In the genomic region with DNA sequence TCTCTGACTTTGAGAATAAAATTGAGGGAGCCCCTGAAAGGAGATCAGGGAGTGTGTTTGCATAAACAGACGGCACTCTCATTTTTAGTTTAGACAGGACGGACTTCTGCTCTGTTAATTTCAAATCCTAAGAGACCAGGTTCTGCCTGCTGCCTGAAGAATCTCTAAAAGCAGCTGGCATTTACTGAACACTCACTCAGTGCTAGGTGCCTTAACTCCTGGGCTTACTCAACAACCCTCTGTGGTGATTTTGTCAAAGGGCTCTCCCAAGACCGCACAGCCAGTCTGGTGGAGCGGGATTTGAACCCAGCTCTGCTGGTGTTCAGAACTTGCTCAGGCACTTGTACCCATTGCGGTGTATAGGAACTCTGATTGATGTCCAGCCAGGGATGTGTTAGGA, we compare ENCODE assay signal across 10 cellular contexts. TPM values are rescaled to one million over a fixed set of nuclear protein-coding genes. Genes with fewer than 3 reads are reported as not detected.
A peak's percentile ranks its signal among the peaks of the same experiment; 100 is the strongest.
DNase-seq lines count a peak whose midpoint lies in the region; ATAC-seq, FAIRE-seq and TF ChIP-seq lines count a peak whose summit lies in the region.
"Had no signal": no experiment of that assay in that cellular context is flagged by ENCODE, and none has a peak within 500 bp of the region (broad histone marks: within the 10 kb centered on the region; RNA-seq: fewer than 3 reads in every experiment).

No MANE protein-coding gene starts in this region.

- DNase-seq in PC-3: no peak
- DNase-seq in endothelial cell of umbilical vein (ENCODE audit: low read depth, low spot score): no peak
- no peak for DNase-seq in gastrocnemius medialis
- no peak for DNase-seq in SK-N-DZ (ENCODE audit: low spot score)
- no peak for DNase-seq in D341Med (ENCODE audit: low spot score)
- DNase-seq: anterior cingulate cortex, Right ventricle myocardium superior had no signal

- H3K79me2 ChIP-seq in PC-3 (ENCODE audit: low read length) (peaks cover 67% of the 10 kb centered on the region), endothelial cell of umbilical vein (ENCODE audit: control insufficient read depth, insufficient read depth, low read length) (peaks cover 45% of the 10 kb centered on the region)

- CTCF ChIA-PET in PC-3 (lab: Charles Lee): no interaction called here
- CTCF ChIA-PET in endothelial cell of umbilical vein (lab: Charles Lee): interaction anchor here (0.6 to 6.4 kb wide), 6 partner anchors 8 to 166 kb away, joined by 3 to 108 read pairs (median 14); partner anchors contain the start of genes MORN3 and RHOF

- BruUV-seq in PC-3 (replicated peaks; lab: Mats Ljungman, UMichigan) (no TSS peak), endothelial cell of umbilical vein (replicated peaks; lab: Mats Ljungman, UMichigan) (no TSS peak)

- in situ Hi-C loops in gastrocnemius medialis (cut with MboI; ENCODE audit: low sequenced_read_pairs in 4 of 4): loop anchor here in 2 of 4 donors (10.0 kb wide), 2 partner anchors 54 to 74 kb away; no protein-coding TSS in a partner anchor

- H3K36me3 ChIP-seq in PC-3 (ENCODE audit: low read depth, low read length): 0 out of 2 replicates have a peak, but pooled peaks cover 2% of the 10 kb centered on the region
- H3K36me3 ChIP-seq in endothelial cell of umbilical vein (ENCODE audit: control insufficient read depth in 2 of 2, extremely low read depth in 1 of 2, insufficient read depth in 2 of 2, low read length in 2 of 2): no peaks in the 10 kb centered on the region
- H3K36me3 ChIP-seq in gastrocnemius medialis: no peaks in the 10 kb centered on the region

- peak overlapping the region; percentile 90 for H3K4me3 ChIP-seq in GM12875 (ENCODE audit: low read depth, low read length)
- peak overlapping the region; percentile 79 for H3K4me3 ChIP-seq in PC-3 (ENCODE audit: low read length)
- no peak overlapping the region for H3K4me3 ChIP-seq in endothelial cell of umbilical vein (replicated peaks in 1 of 3; ENCODE audit: insufficient read depth in 1 of 3, low read depth in 1 of 3, low read length in 3 of 3)
- peak overlapping the region in 1 of 4 donors; percentile 86 for H3K4me3 ChIP-seq in gastrocnemius medialis

- peaks cover 34% of the 10 kb centered on the region for H3K4me1 ChIP-seq in PC-3 (ENCODE audit: insufficient read depth, low read length)
- H3K4me1 ChIP-seq in endothelial cell of umbilical vein (ENCODE audit: control insufficient read depth, extremely low read depth, insufficient read depth, low read length): peaks cover 50% of the 10 kb centered on the region
- peaks cover 63 to 73% of the 10 kb centered on the region in 2 donors for H3K4me1 ChIP-seq in gastrocnemius medialis

- H3K27me3 ChIP-seq in PC-3 (ENCODE audit: low read length): no peaks in the 10 kb centered on the region
- no peaks in the 10 kb centered on the region for H3K27me3 ChIP-seq in endothelial cell of umbilical vein (ENCODE audit: control insufficient read depth in 2 of 2, insufficient read depth in 2 of 2, low read length in 2 of 2)
- no peaks in the 10 kb centered on the region for H3K27me3 ChIP-seq in gastrocnemius medialis

- no peak overlapping the region for H3K27ac ChIP-seq in PC-3 (ENCODE audit: low read length)
- H3K27ac ChIP-seq in endothelial cell of umbilical vein (ENCODE audit: insufficient read depth, low read depth, low read length): peak overlapping the region; percentile 67
- peak overlapping the region; percentile 93 to 96 (median 96) for H3K27ac ChIP-seq in gastrocnemius medialis

- TF ChIP-seq POLR2A in endothelial cell of umbilical vein (IDR thresholded peaks at IDR 0.05; ENCODE audit: low read depth, low read length): no peak
- no peak for TF ChIP-seq POLR2A in gastrocnemius medialis (IDR thresholded peaks at IDR 0.05)

- ATAC-seq in PC-3 (no peak), gastrocnemius medialis (no peak), GM19455 (IDR thresholded peaks at IDR 0.05; ENCODE audit: unreplicated experiment) (no peak), HG02759 (IDR thresholded peaks at IDR 0.05; ENCODE audit: unreplicated experiment) (no peak)

- H3K9me1 ChIP-seq in endothelial cell of umbilical vein (replicated peaks; ENCODE audit: control insufficient read depth, extremely low read depth, insufficient read depth, low read length): no peaks in the 10 kb centered on the region

- H4K20me1 ChIP-seq in PC-3 (ENCODE audit: low read length): peaks cover 10% of the 10 kb centered on the region; the same call in 1 of the 2 replicates
- no peaks in the 10 kb centered on the region for H4K20me1 ChIP-seq in endothelial cell of umbilical vein (replicated peaks; ENCODE audit: control insufficient read depth, extremely low read depth, insufficient read depth, low read length)

- H3K9me2 ChIP-seq in PC-3 (replicated peaks; ENCODE audit: low read length): no peaks in the 10 kb centered on the region

- H3K4me2 ChIP-seq in PC-3 (ENCODE audit: low read length): peak overlapping the region; percentile 90
- H3K4me2 ChIP-seq in endothelial cell of umbilical vein (ENCODE audit: insufficient read depth, low read length): peak overlapping the region; percentile 62

- H3K9me3 ChIP-seq in PC-3 (ENCODE audit: low read length): no peaks in the 10 kb centered on the region
- H3K9me3 ChIP-seq in endothelial cell of umbilical vein (replicated peaks; ENCODE audit: control insufficient read depth, insufficient read depth, low read length): no peaks in the 10 kb centered on the region
- H3K9me3 ChIP-seq in gastrocnemius medialis: no peaks in the 10 kb centered on the region

- TF ChIP-seq CTCF in GM12875 (IDR thresholded peaks at IDR 0.05; ENCODE audit: borderline replicate concordance, insufficient read depth, low read depth, low read length) (no peak), PC-3 (conservative IDR thresholded peaks at IDR 0.05; ENCODE audit: low read depth, low read length) (no peak), endothelial cell of umbilical vein (IDR thresholded peaks at IDR 0.05; ENCODE audit: extremely low read depth in 1 of 2, insufficient read depth in 1 of 2, low read depth in 1 of 2, low read length in 2 of 2) (no peak), gastrocnemius medialis (IDR thresholded peaks at IDR 0.05 in 4 of 5, conservative IDR thresholded peaks at IDR 0.05 in 1 of 5) (no peak)

- dilution Hi-C loops in endothelial cell of umbilical vein (cut with MboI; ENCODE audit: extremely low pct_ligation_motif_present, low sequenced_read_pairs): no loop called here

- peak overlapping the region; percentile 71; the same call in 1 of the 2 replicates for H3K9ac ChIP-seq in PC-3 (ENCODE audit: low read length)
- H3K9ac ChIP-seq in endothelial cell of umbilical vein (replicated peaks; ENCODE audit: extremely low read depth, insufficient read depth, low read length): peak overlapping the region; percentile 20

- H3F3A ChIP-seq in PC-3 (ENCODE audit: low read length, unreplicated experiment): no peaks in the 10 kb centered on the region

- intact Hi-C loops in PC-3 (cut with micrococcal nuclease) (loop anchor here (5.0 kb wide), 2 partner anchors 91 to 164 kb away; partner anchors contain the start of gene RHOF), endothelial cell of umbilical vein (cut with micrococcal nuclease) (loop anchor here (5.0 kb wide), 1 partner anchor 169 kb away; no protein-coding TSS in a partner anchor), gastrocnemius medialis (cut with DNase I; ENCODE audit: low total_unique reads) (loop anchor here (5.0 kb wide), 3 partner anchors 91 to 1336 kb away; partner anchors contain the start of genes RNU4-1 and RNU4-2)

- no peak overlapping the region for H2AFZ ChIP-seq in PC-3 (ENCODE audit: low read length)
- no peak overlapping the region for H2AFZ ChIP-seq in endothelial cell of umbilical vein (ENCODE audit: low read depth, low read length)

- POLR2A ChIA-PET in PC-3 (lab: Charles Lee; ENCODE audit: unreplicated experiment): no interaction called here
- POLR2A ChIA-PET in endothelial cell of umbilical vein (lab: Charles Lee): no interaction called here

- peak; percentile 53 for FAIRE-seq in endothelial cell of umbilical vein (lab: Jason Lieb, UNC)

RNA-seq across cellular contexts. Expression of gene ORAI1, which starts 2.2 kb away (rescaled TPM):
- 31.4 and 35.0 TPM in 2 replicates for total RNA-seq in PC-3 (2014; rRNA removed)
- 29.0 and 30.5 TPM in 2 replicates for total RNA-seq in endothelial cell of umbilical vein
- 65.4 and 104 TPM in 2 replicates for polyA plus RNA-seq in endothelial cell of umbilical vein
- 35.9 and 44.2 TPM in 2 replicates for polyA plus RNA-seq in endothelial cell of umbilical vein (2011; cell fraction: cytosol; rRNA removed)
- 10.6 and 10.9 TPM in 2 replicates for polyA plus RNA-seq in endothelial cell of umbilical vein (2011; cell fraction: nucleus; rRNA removed)
- polyA plus RNA-seq in endothelial cell of umbilical vein (2012): 25.6 and 35.9 TPM in 2 replicates
- 25.9 and 38.2 TPM in 2 replicates for polyA minus RNA-seq in endothelial cell of umbilical vein
- polyA minus RNA-seq in endothelial cell of umbilical vein (2011; cell fraction: cytosol; rRNA and poly(A)+ RNA removed): 54.7 TPM
- polyA minus RNA-seq in endothelial cell of umbilical vein (2011; cell fraction: nucleus; rRNA and poly(A)+ RNA removed): 7.0 and 12.5 TPM in 2 replicates
- 10 to 100 TPM in 3 of 4 donors, 1 to 10 TPM in 1; 9.9 to 29.0 (median 16.4) TPM for total RNA-seq in gastrocnemius medialis
- polyA plus RNA-seq in SK-N-DZ (2014; cell fraction: cytosol; rRNA removed): 10.9 TPM in 2 replicates
- 3.4 and 6.0 TPM in 2 replicates for polyA plus RNA-seq in SK-N-DZ (2014; cell fraction: nucleus; rRNA removed)

RNA-seq across cellular contexts. Expression of gene MORN3, which starts 40.9 kb away (rescaled TPM):
- 1.6 and 1.7 TPM in 2 replicates for total RNA-seq in PC-3 (2014; rRNA removed)
- 0.62 and 0.73 TPM in 2 replicates for total RNA-seq in endothelial cell of umbilical vein
- polyA plus RNA-seq in endothelial cell of umbilical vein: 0.30 and 0.66 TPM in 2 replicates
- polyA plus RNA-seq in endothelial cell of umbilical vein (2011; cell fraction: cytosol; rRNA removed): 0.49 and 0.69 TPM in 2 replicates
- 0.35 and 0.41 TPM in 2 replicates for polyA plus RNA-seq in endothelial cell of umbilical vein (2011; cell fraction: nucleus; rRNA removed)
- polyA plus RNA-seq in endothelial cell of umbilical vein (2012): 0.54 and 0.55 TPM in 2 replicates
- 0.17 and 0.68 TPM in 2 replicates for polyA minus RNA-seq in endothelial cell of umbilical vein
- not detected for polyA minus RNA-seq in endothelial cell of umbilical vein (2011; cell fraction: cytosol; rRNA and poly(A)+ RNA removed)
- 0.19 TPM in 1 of 2 replicates, not detected in the other for polyA minus RNA-seq in endothelial cell of umbilical vein (2011; cell fraction: nucleus; rRNA and poly(A)+ RNA removed)
- not detected for total RNA-seq in gastrocnemius medialis
- 0.82 and 1.1 TPM in 2 replicates for polyA plus RNA-seq in SK-N-DZ (2014; cell fraction: cytosol; rRNA removed)
- 0.24 and 0.26 TPM in 2 replicates for polyA plus RNA-seq in SK-N-DZ (2014; cell fraction: nucleus; rRNA removed)

RNA-seq across cellular contexts. Expression of gene KDM2B, which starts 47.7 kb away (rescaled TPM):
- total RNA-seq in PC-3 (2014; rRNA removed) (52.5 and 72.3 TPM in 2 replicates), endothelial cell of umbilical vein (34.3 and 37.3 TPM in 2 replicates), gastrocnemius medialis (1 to 10 TPM; 4.8 to 9.4 (median 8.3) TPM)
- 26.8 and 31.5 TPM in 2 replicates for polyA plus RNA-seq in endothelial cell of umbilical vein
- polyA plus RNA-seq in endothelial cell of umbilical vein (2011; cell fraction: cytosol; rRNA removed): 17.6 and 17.9 TPM in 2 replicates
- polyA plus RNA-seq in endothelial cell of umbilical vein (2011; cell fraction: nucleus; rRNA removed): 54.2 and 60.1 TPM in 2 replicates
- 26.1 and 28.2 TPM in 2 replicates for polyA plus RNA-seq in endothelial cell of umbilical vein (2012)
- 42.0 and 54.5 TPM in 2 replicates for polyA minus RNA-seq in endothelial cell of umbilical vein
- 11.4 TPM for polyA minus RNA-seq in endothelial cell of umbilical vein (2011; cell fraction: cytosol; rRNA and poly(A)+ RNA removed)
- 23.8 and 26.3 TPM in 2 replicates for polyA minus RNA-seq in endothelial cell of umbilical vein (2011; cell fraction: nucleus; rRNA and poly(A)+ RNA removed)
- 62.0 and 69.7 TPM in 2 replicates for polyA plus RNA-seq in SK-N-DZ (2014; cell fraction: cytosol; rRNA removed)
- polyA plus RNA-seq in SK-N-DZ (2014; cell fraction: nucleus; rRNA removed): 63.0 and 94.1 TPM in 2 replicates

Comparison
In these comparisons a context has a peak if more than half of its experiments do, and no peak if none do; other contexts are left out.
1. H3K4me3 ChIP-seq: peak in GM12875 (single experiment) and PC-3 (single experiment); none in endothelial cell of umbilical vein (0 of 3).